ENCODE assay signal across 19 cellular contexts in the genomic region with DNA sequence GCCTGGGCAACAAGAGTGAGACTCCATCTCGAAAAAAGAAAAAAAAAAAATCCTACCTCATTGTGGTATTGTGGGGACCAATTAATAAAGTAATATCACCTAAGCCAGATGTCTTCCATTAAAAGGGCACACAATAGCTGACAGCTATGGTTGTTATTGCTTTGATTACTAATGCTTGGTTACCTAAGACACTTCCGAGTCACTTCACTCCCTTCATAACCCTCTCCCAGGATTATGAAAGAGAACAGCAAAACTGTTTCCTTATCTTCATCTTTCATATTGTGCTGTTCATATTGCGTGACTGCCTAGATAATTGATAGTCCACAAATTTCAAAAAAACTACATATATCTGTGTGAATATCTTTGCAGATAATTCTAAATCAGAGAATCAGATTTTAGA. TPM values are rescaled to one million over a fixed set of nuclear protein-coding genes. Genes with fewer than 3 reads are reported as not detected.
DNase-seq lines count a peak whose midpoint lies in the region; ATAC-seq and TF ChIP-seq lines count a peak whose summit lies in the region.
"Had no signal": no experiment of that assay in that cellular context is flagged by ENCODE, and none has a peak within 500 bp of the region (broad histone marks: within the 10 kb centered on the region; RNA-seq: fewer than 3 reads in every experiment).

No MANE protein-coding gene starts in this region.

- H3K9me3 ChIP-seq in Caco-2, result no peaks in the 10 kb centered on the region
- H3K9me3 ChIP-seq: BE2C, upper lobe of left lung had no signal

- H3K27ac Mint-ChIP-seq in Caco-2 (ENCODE audit: unreplicated experiment), result peak overlapping the region; percentile 90
- H3K27ac Mint-ChIP-seq: activated CD8-positive, alpha-beta T cell treated with anti-CD3 and anti-CD28 coated beads for 36 hours; activated T-helper 17 cell treated with anti-CD3 and anti-CD28 coated beads, Interleukin-2, amount 50 U/mL, for 72 hours; stimulated activated memory B cell treated with anti-CD40 and anti-IgM and Interleukin-4, amounts not matched to agents 10 μg/mL and 1 μg/mL and 100 μg/mL, for 72 hours had no signal

- no peaks in the 10 kb centered on the region for H3K27me3 ChIP-seq in Caco-2 (replicated peaks; ENCODE audit: control insufficient read depth, insufficient read depth, low read length)
- H3K27me3 ChIP-seq: BE2C, dorsolateral prefrontal cortex, upper lobe of left lung had no signal

- H3K36me3 Mint-ChIP-seq in Caco-2 (ENCODE audit: insufficient read depth, unreplicated experiment), result peaks cover under 1% of the 10 kb centered on the region
- H3K36me3 Mint-ChIP-seq: stimulated activated memory B cell treated with anti-CD40 and anti-IgM and Interleukin-4, amounts not matched to agents 10 μg/mL and 1 μg/mL and 100 μg/mL, for 72 hours had no signal

- peaks cover 29% of the 10 kb centered on the region for H3K4me1 ChIP-seq in Caco-2
- H3K4me1 ChIP-seq: BE2C, upper lobe of left lung had no signal

- CTCF ChIA-PET in Caco-2 (lab: Charles Lee), result no interaction called here

- no peaks in the 10 kb centered on the region for H3K36me3 ChIP-seq in Caco-2 (ENCODE audit: control insufficient read depth, insufficient read depth, low read length)
- H3K36me3 ChIP-seq: BE2C, upper lobe of left lung, WERI-Rb-1 had no signal

- DNase-seq in Caco-2 (no peak), M059J (ENCODE audit: low read depth) (peak; percentile 55), cardiac fibroblast (ENCODE audit: low read depth in 2 of 2) (peak; percentile 80 to 87), kidney tubule cell (ENCODE audit: low spot score) (peak; percentile 82), NCI-H2081 (lab: John Stamatoyannopoulos, UW) (no peak), superior temporal gyrus (ENCODE audit: extremely low spot score) (no peak), nucleus accumbens (lab: John Stamatoyannopoulos, UW) (no peak)
- DNase-seq: activated CD8-positive, alpha-beta T cell treated with anti-CD3 and anti-CD28 coated beads for 36 hours; BE2C; DMS153; dorsolateral prefrontal cortex; NCI-H1417 treated with DMSO at 0.1 percent for 48 hours; occipital lobe; small intestine; upper lobe of left lung; WERI-Rb-1 had no signal

- peaks cover 15% of the 10 kb centered on the region for H3K9me3 Mint-ChIP-seq in Caco-2 (ENCODE audit: unreplicated experiment)
- H3K9me3 Mint-ChIP-seq: activated CD8-positive, alpha-beta T cell treated with anti-CD3 and anti-CD28 coated beads for 36 hours; stimulated activated memory B cell treated with anti-CD40 and anti-IgM and Interleukin-4, amounts not matched to agents 10 μg/mL and 1 μg/mL and 100 μg/mL, for 72 hours had no signal

- no peak overlapping the region for H3K4me3 Mint-ChIP-seq in Caco-2 (ENCODE audit: unreplicated experiment)
- H3K4me3 Mint-ChIP-seq: activated CD8-positive, alpha-beta T cell treated with anti-CD3 and anti-CD28 coated beads for 36 hours; activated T-helper 17 cell treated with anti-CD3 and anti-CD28 coated beads, Interleukin-2, amount 50 U/mL, for 72 hours; stimulated activated memory B cell treated with anti-CD40 and anti-IgM and Interleukin-4, amounts not matched to agents 10 μg/mL and 1 μg/mL and 100 μg/mL, for 72 hours had no signal

- POLR2A ChIA-PET in Caco-2 (lab: Charles Lee), result no interaction called here

- H3K4me3 ChIP-seq in Caco-2 (ENCODE audit: low read depth, low read length) (no peak overlapping the region), cardiac fibroblast (replicated peaks in 1 of 2; ENCODE audit: low read depth in 2 of 2, low read length in 2 of 2) (no peak overlapping the region)
- H3K4me3 ChIP-seq: dorsolateral prefrontal cortex, upper lobe of left lung had no signal

- BruUV-seq in Caco-2 (replicated peaks; lab: Mats Ljungman, UMichigan), result no TSS peak

- ATAC-seq in HG03025 (IDR thresholded peaks at IDR 0.05; ENCODE audit: low FRiP score, unreplicated experiment), result no peak
- ATAC-seq: activated CD8-positive, alpha-beta T cell treated with anti-CD3 and anti-CD28 coated beads for 36 hours; activated T-helper 17 cell treated with anti-CD3 and anti-CD28 coated beads, Interleukin-2, amount 50 U/mL, for 72 hours; stimulated activated memory B cell treated with anti-CD40 and anti-IgM and Interleukin-4, amounts not matched to agents 10 μg/mL and 1 μg/mL and 100 μg/mL, for 72 hours had no signal

- no peak for TF ChIP-seq CTCF in Caco-2 (IDR thresholded peaks at IDR 0.05; ENCODE audit: insufficient read depth in 1 of 2, low read depth in 1 of 2, low read length in 1 of 2, severe bottlenecking in 1 of 2, unreplicated experiment in 1 of 2)
- TF ChIP-seq CTCF in cardiac fibroblast (IDR thresholded peaks at IDR 0.05; ENCODE audit: low read depth, low read length), result no peak

- no peaks in the 10 kb centered on the region for H3K27me3 Mint-ChIP-seq in Caco-2 (ENCODE audit: insufficient read depth, unreplicated experiment)

- H3K4me1 Mint-ChIP-seq in Caco-2 (ENCODE audit: low read depth, unreplicated experiment), result peaks cover 27% of the 10 kb centered on the region
- H3K4me1 Mint-ChIP-seq: activated T-helper 17 cell treated with anti-CD3 and anti-CD28 coated beads, Interleukin-2, amount 50 U/mL, for 72 hours; stimulated activated memory B cell treated with anti-CD40 and anti-IgM and Interleukin-4, amounts not matched to agents 10 μg/mL and 1 μg/mL and 100 μg/mL, for 72 hours had no signal

- intact Hi-C loops in Caco-2 (cut with micrococcal nuclease; ENCODE audit: unreplicated experiment), result loop anchor here (1.0 to 10.0 kb wide), 3 partner anchors 10 to 253 kb away; partner anchors contain the start of gene B3GLCT

RNA-seq across cellular contexts. Expression of gene HSPH1, which starts 10.3 kb away (rescaled TPM):
- total RNA-seq in Caco-2 (2022), result 141 and 151 TPM in 2 replicates
- total RNA-seq in M059J (2014; rRNA removed; shearing (Covaris generic)), result 55.4 and 83.3 TPM in 2 replicates

RNA-seq across cellular contexts. Expression of gene B3GLCT, which starts 27.8 kb away (rescaled TPM):
- total RNA-seq in Caco-2 (2022), result 4.5 TPM in 2 replicates
- 22.1 and 23.2 TPM in 2 replicates for total RNA-seq in M059J (2014; rRNA removed; shearing (Covaris generic))

Comparison
In these comparisons a context has a peak if more than half of its experiments do, and no peak if none do; other contexts are left out.
1. DNase-seq: peak in M059J (single experiment), cardiac fibroblast (2 of 2) and kidney tubule cell (single experiment); none in Caco-2 (0 of 2), NCI-H2081 (0 of 2), superior temporal gyrus (single experiment) and nucleus accumbens (0 of 56).